8 cellular contexts compared by ENCODE assay signal in the genomic region with DNA sequence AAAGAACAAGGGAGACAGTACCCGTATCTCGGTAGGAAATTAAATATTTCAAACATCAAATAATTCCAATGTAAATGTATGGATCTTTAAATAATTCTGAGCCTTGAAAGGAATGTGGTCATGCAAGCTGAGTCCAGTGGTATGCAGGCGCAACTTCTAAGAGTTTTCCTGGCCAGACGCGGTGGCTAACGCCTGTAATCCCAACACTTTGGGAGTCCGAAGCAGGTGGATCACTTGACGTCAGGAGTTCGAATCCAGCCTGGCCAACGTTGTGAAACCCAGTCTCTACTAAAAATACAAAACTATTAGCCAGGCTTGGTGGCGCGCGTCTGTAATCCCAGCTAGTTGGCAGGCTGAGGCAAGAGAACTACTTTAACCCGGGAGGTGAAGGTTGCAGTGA. TPM values are rescaled to one million over a fixed set of nuclear protein-coding genes. Genes with fewer than 3 reads are reported as not detected.
DNase-seq lines count a peak whose midpoint lies in the region; ATAC-seq and TF ChIP-seq lines count a peak whose summit lies in the region.

No MANE protein-coding gene starts in this region.

- H3K36me3 Mint-ChIP-seq in activated CD4-positive, alpha-beta T cell treated with anti-CD3 and anti-CD28 coated beads, Interleukin-2, amount 10 ng/mL, durations not matched to agents 24 days and 14 days (ENCODE audit: low read depth) = peaks cover 22% of the 10 kb centered on the region
- H3K36me3 Mint-ChIP-seq in activated CD8-positive, alpha-beta T cell treated with anti-CD3 and anti-CD28 coated beads for 36 hours (ENCODE audit: low read depth) = peaks cover 34% of the 10 kb centered on the region
- H3K36me3 Mint-ChIP-seq in immature natural killer cell = peaks cover 4 to 13% (median 8%) of the 10 kb centered on the region in 3 donors

- intact Hi-C loops in activated CD4-positive, alpha-beta T cell treated with anti-CD3 and anti-CD28 coated beads, Interleukin-2, amount 10 ng/mL, durations not matched to agents 24 days and 14 days (cut with micrococcal nuclease) = no loop called here
- intact Hi-C loops in activated CD8-positive, alpha-beta T cell treated with anti-CD3 and anti-CD28 coated beads for 36 hours (cut with micrococcal nuclease) = no loop called here
- intact Hi-C loops in stomach (cut with DNase I; ENCODE audit: low total_unique reads) = loop anchor here (10.0 kb wide), 1 partner anchor 138 kb away; the partner anchor contains the start of gene ZNF665

- H3K4me1 Mint-ChIP-seq in activated CD4-positive, alpha-beta T cell treated with anti-CD3 and anti-CD28 coated beads, Interleukin-2, amount 10 ng/mL, durations not matched to agents 24 days and 14 days = peaks cover 11% of the 10 kb centered on the region
- H3K4me1 Mint-ChIP-seq in activated CD8-positive, alpha-beta T cell treated with anti-CD3 and anti-CD28 coated beads for 36 hours (ENCODE audit: low read depth) = peaks cover 14% of the 10 kb centered on the region
- peaks cover 28 to 51% of the 10 kb centered on the region in 2 donors for H3K4me1 Mint-ChIP-seq in immature natural killer cell

- no peak for TF ChIP-seq POLR2A in stomach (IDR thresholded peaks at IDR 0.05)

- H3K4me1 ChIP-seq in stomach = peaks cover 0 to 28% (median 17%) of the 10 kb centered on the region in 4 donors

- no peak for TF ChIP-seq CTCF in activated CD8-positive, alpha-beta T cell treated with anti-CD3 and anti-CD28 coated beads for 36 hours (IDR thresholded peaks at IDR 0.05)
- TF ChIP-seq CTCF in stomach (IDR thresholded peaks at IDR 0.05) = no peak

- POLR2A ChIA-PET in activated CD8-positive, alpha-beta T cell treated with anti-CD3 and anti-CD28 coated beads for 36 hours (lab: Charles Lee) = interaction anchor here (0.6 to 1.0 kb wide), 2 partner anchors 26 to 139 kb away, joined by 3 read pairs; no protein-coding TSS in a partner anchor

- H3K27me3 ChIP-seq in stomach = peaks cover 0 to 4% (median 0%) of the 10 kb centered on the region in 3 donors

- peak overlapping the region; percentile 89 for H3K4me3 Mint-ChIP-seq in activated CD4-positive, alpha-beta T cell treated with anti-CD3 and anti-CD28 coated beads, Interleukin-2, amount 10 ng/mL, durations not matched to agents 24 days and 14 days
- peak overlapping the region; percentile 85 for H3K4me3 Mint-ChIP-seq in activated CD8-positive, alpha-beta T cell treated with anti-CD3 and anti-CD28 coated beads for 36 hours
- H3K4me3 Mint-ChIP-seq in immature natural killer cell = peak overlapping the region; percentile 91 to 99 (median 97)

- H3K9me3 ChIP-seq in stomach = peaks cover 2 to 30% (median 11%) of the 10 kb centered on the region in 4 donors

- no peak for ATAC-seq in activated CD8-positive, alpha-beta T cell treated with anti-CD3 and anti-CD28 coated beads for 36 hours
- ATAC-seq in HG03520 (IDR thresholded peaks at IDR 0.05; ENCODE audit: unreplicated experiment) = no peak

- H3K27ac Mint-ChIP-seq in activated CD4-positive, alpha-beta T cell treated with anti-CD3 and anti-CD28 coated beads, Interleukin-2, amount 10 ng/mL, durations not matched to agents 24 days and 14 days = no peak overlapping the region
- no peak overlapping the region for H3K27ac Mint-ChIP-seq in activated CD8-positive, alpha-beta T cell treated with anti-CD3 and anti-CD28 coated beads for 36 hours
- peak overlapping the region in 3 of 6 donors; percentile 12 to 92 (median 42) for H3K27ac Mint-ChIP-seq in immature natural killer cell

- WGBS in stomach, 5 donors = 36 to 74% (median 67%) methylated on average over 14 of the region's 14 CpGs

- H3K4me3 ChIP-seq in stomach = peak overlapping the region; percentile 68 to 87 (median 70)

- peaks cover 0 to 8% (median 6%) of the 10 kb centered on the region in 4 donors for H3K36me3 ChIP-seq in stomach

- no peak for DNase-seq in activated CD4-positive, alpha-beta T cell treated with anti-CD3 and anti-CD28 coated beads, Interleukin-2, amount 10 ng/mL, durations not matched to agents 24 days and 14 days
- no peak for DNase-seq in activated CD4-positive, alpha-beta T cell treated with anti-CD3 and anti-CD28 coated beads, Interleukin-2, amount 50 U/mL, for 1 hour
- no peak for DNase-seq in activated CD8-positive, alpha-beta T cell treated with anti-CD3 and anti-CD28 coated beads for 36 hours
- no peak for DNase-seq in immature natural killer cell
- no peak for DNase-seq in stomach
- DNase-seq in AG20443 (ENCODE audit: low spot score) = no peak
- DNase-seq in NOMO-1 treated with dmso at 0.1 percent for 144 hours (lab: John Stamatoyannopoulos, UW; ENCODE audit: unreplicated experiment) = no peak

- peak overlapping the region in 3 of 5 donors; percentile 79 to 83 (median 82) for H3K27ac ChIP-seq in stomach

- CTCF ChIA-PET in activated CD8-positive, alpha-beta T cell treated with anti-CD3 and anti-CD28 coated beads for 36 hours (lab: Charles Lee) = no interaction called here

- H3K9me3 Mint-ChIP-seq in activated CD4-positive, alpha-beta T cell treated with anti-CD3 and anti-CD28 coated beads, Interleukin-2, amount 10 ng/mL, durations not matched to agents 24 days and 14 days = peaks cover 28% of the 10 kb centered on the region
- H3K9me3 Mint-ChIP-seq in activated CD8-positive, alpha-beta T cell treated with anti-CD3 and anti-CD28 coated beads for 36 hours = peaks cover 25% of the 10 kb centered on the region
- H3K9me3 Mint-ChIP-seq in immature natural killer cell = peaks cover 15 to 25% (median 20%) of the 10 kb centered on the region in 6 donors

- H3K27me3 Mint-ChIP-seq in activated CD4-positive, alpha-beta T cell treated with anti-CD3 and anti-CD28 coated beads, Interleukin-2, amount 10 ng/mL, durations not matched to agents 24 days and 14 days = no peaks in the 10 kb centered on the region
- peaks cover 8% of the 10 kb centered on the region for H3K27me3 Mint-ChIP-seq in activated CD8-positive, alpha-beta T cell treated with anti-CD3 and anti-CD28 coated beads for 36 hours
- peaks cover 2 to 32% (median 19%) of the 10 kb centered on the region in 3 donors for H3K27me3 Mint-ChIP-seq in immature natural killer cell (ENCODE audit: low read depth in 3 of 3)

- TF ChIP-seq EP300 in stomach (IDR thresholded peaks at IDR 0.05) = no peak

RNA-seq across cellular contexts. Expression of gene ZNF845, which starts 1.1 kb away (rescaled TPM):
- total RNA-seq in activated CD4-positive, alpha-beta T cell treated with anti-CD3 and anti-CD28 coated beads, Interleukin-2, amount 10 ng/mL, durations not matched to agents 24 days and 14 days = 6.1 and 6.4 TPM in 2 replicates
- total RNA-seq in activated CD8-positive, alpha-beta T cell treated with anti-CD3 and anti-CD28 coated beads for 36 hours = 1 to 10 TPM; 5.5 to 5.6 TPM
- polyA plus RNA-seq in immature natural killer cell = 1 to 10 TPM; 3.1 to 8.8 (median 6.4) TPM
- total RNA-seq in stomach = 10 to 100 TPM in 3 of 5 donors, 1 to 10 TPM in 2; 1.2 to 28.6 (median 10.8) TPM
- 1 to 10 TPM; 1.6 to 2.6 (median 2.4) TPM for polyA plus RNA-seq in stomach

RNA-seq across cellular contexts. Expression of gene ZNF525, which starts 33.0 kb away (rescaled TPM):
- total RNA-seq in activated CD4-positive, alpha-beta T cell treated with anti-CD3 and anti-CD28 coated beads, Interleukin-2, amount 10 ng/mL, durations not matched to agents 24 days and 14 days = 18.3 and 19.4 TPM in 2 replicates
- total RNA-seq in activated CD8-positive, alpha-beta T cell treated with anti-CD3 and anti-CD28 coated beads for 36 hours = 10 to 100 TPM; 23.2 to 26.0 TPM
- 10 to 100 TPM in 1 of 3 donors, 1 to 10 TPM in 1, not detected in 1; 4.8 to 10.9 TPM for polyA plus RNA-seq in immature natural killer cell
- 10 to 100 TPM in 3 of 5 donors, 1 to 10 TPM in 2; 3.6 to 33.3 (median 10.4) TPM for total RNA-seq in stomach
- polyA plus RNA-seq in stomach = 1 to 10 TPM; 2.9 to 5.8 (median 4.7) TPM
